2 cellular contexts compared by ENCODE assay signal in the genomic region with DNA sequence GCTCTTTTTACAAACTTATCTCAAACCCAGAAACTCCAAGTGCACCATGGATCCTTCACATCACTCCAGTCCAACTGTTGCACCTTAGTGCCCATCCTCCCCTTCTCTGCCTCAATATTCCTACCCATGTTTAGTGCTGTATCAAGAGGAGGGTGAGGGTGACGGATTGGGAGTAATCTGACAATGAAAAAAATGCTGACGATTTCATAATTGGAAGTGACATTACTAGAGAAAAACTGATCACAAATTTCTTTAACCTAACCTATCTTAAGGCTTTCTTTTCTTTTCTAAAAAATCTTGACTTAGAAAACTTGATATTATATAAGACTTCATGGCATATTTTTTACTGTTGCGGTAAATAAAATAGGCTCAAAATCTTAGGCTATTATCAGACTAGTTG.
TF ChIP-seq lines count a peak whose summit lies in the region.

No MANE protein-coding gene starts in this region.

TF ChIP-seq in A549, 52 proteins besides CTCF, POLR2A, EP300 and RAD21 (continued from another document):
- TF ChIP-seq KDM1A (IDR thresholded peaks at IDR 0.05; ENCODE audit: low read depth): no peak
TF ChIP-seq in A549: peak in this region for 1.

TF ChIP-seq in K562, 482 proteins besides CTCF, POLR2A, EP300 and RAD21 (continued from another document):
- TF ChIP-seq MAFF (IDR thresholded peaks at IDR 0.05; ENCODE audit: low read length) (0 out of 2 replicates have a peak, but pooled peaks have one; percentile 3), RBFOX2 (IDR thresholded peaks at IDR 0.05; ENCODE audit: low read depth, low read length) (no peak)
TF ChIP-seq in K562: peak in this region for 2.
